Comparison of ENCODE assay signal across 13 cellular contexts in genomic region chr5:123949807-123950206, GRCh38.
"Had no signal": no experiment of that assay in that cellular context is flagged by ENCODE, and none has a peak within 500 bp of the region (broad histone marks: within the 10 kb centered on the region; RNA-seq: fewer than 3 reads in every experiment).

No MANE protein-coding gene starts in this region.

- H3K9me3 ChIP-seq: upper lobe of right lung had no signal

- H3K27ac ChIP-seq: upper lobe of right lung had no signal

- H3K4me3 ChIP-seq: upper lobe of right lung had no signal

- FAIRE-seq: TTC549 had no signal

- ATAC-seq: effector memory CD8-positive, alpha-beta T cell; left ventricle myocardium superior; naive thymus-derived CD4-positive, alpha-beta T cell; stimulated activated naive B cell treated with anti-CD40 and anti-IgM and Interleukin-4, amounts not matched to agents 10 μg/mL and 1 μg/mL and 100 μg/mL, for 72 hours; upper lobe of right lung; WTC11 had no signal

- H3K4me1 ChIP-seq: upper lobe of right lung had no signal

- H3K27me3 ChIP-seq: upper lobe of right lung had no signal

- H3K36me3 ChIP-seq: upper lobe of right lung had no signal

- DNase-seq: activated CD4-positive, alpha-beta memory T cell treated with anti-CD3 and anti-CD28 coated beads for 36 hours; activated CD4-positive, alpha-beta T cell treated with anti-CD3 and anti-CD28 coated beads for 4 hours; amniotic stem cell; effector memory CD8-positive, alpha-beta T cell; foreskin fibroblast; hypothalamus; left ventricle myocardium superior; mesenchymal stem cell; naive thymus-derived CD4-positive, alpha-beta T cell; stimulated activated naive B cell treated with anti-CD40 and anti-IgM and Interleukin-4, amounts not matched to agents 10 μg/mL and 1 μg/mL and 100 μg/mL, for 72 hours; upper lobe of right lung had no signal
